In the genomic region with DNA sequence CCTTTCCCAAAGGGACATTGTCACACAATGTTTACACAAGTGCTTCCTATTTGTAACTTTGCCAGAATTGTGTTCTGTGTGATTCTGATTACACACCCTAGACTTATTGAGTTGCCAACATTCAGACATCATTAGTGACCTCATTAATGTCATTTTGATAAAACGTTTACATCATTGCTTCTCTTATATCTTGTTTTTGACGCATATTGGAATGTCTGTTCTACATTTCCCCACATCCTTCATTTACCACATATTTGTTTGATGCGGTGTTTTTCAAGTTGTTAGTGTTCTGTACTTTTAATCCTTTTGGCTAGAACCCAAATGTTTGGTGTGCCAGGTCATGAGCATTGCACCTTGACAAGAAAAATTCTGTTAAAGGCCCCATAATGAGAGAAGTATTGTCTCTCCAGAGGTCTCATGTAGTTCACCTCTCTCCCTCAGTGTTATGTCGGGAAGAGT, we compare ENCODE assay signal across 14 cellular contexts.
A peak's percentile ranks its signal among the peaks of the same experiment; 100 is the strongest.
DNase-seq lines count a peak whose midpoint lies in the region; ATAC-seq and TF ChIP-seq lines count a peak whose summit lies in the region.
"Had no signal": no experiment of that assay in that cellular context is flagged by ENCODE, and none has a peak within 500 bp of the region (broad histone marks: within the 10 kb centered on the region; RNA-seq: fewer than 3 reads in every experiment).

No MANE protein-coding gene starts in this region.

- H3K4me3 ChIP-seq in Jurkat, Clone E6-1 (ENCODE audit: low read length) = no peak overlapping the region
- H3K4me3 ChIP-seq in cardiac fibroblast (replicated peaks in 1 of 2; ENCODE audit: low read depth in 2 of 2, low read length in 2 of 2) = no peak overlapping the region

- ATAC-seq in GM21381 (IDR thresholded peaks at IDR 0.05; ENCODE audit: unreplicated experiment) (no peak), GM19035 (IDR thresholded peaks at IDR 0.05; ENCODE audit: unreplicated experiment) (no peak)

- DNase-seq in A172 (ENCODE audit: low spot score) (peak; percentile 44), cardiac fibroblast (ENCODE audit: low read depth in 2 of 2) (peak; percentile 94 to 96), left kidney (ENCODE audit: low read depth, low spot score) (peak; percentile 19), dedifferentiated amniotic fluid mesenchymal stem cell (ENCODE audit: extremely low spot score) (no peak), NCI-H82 (lab: John Stamatoyannopoulos, UW) (no peak)
- peak; percentile 45 for DNase-seq in Jurkat, Clone E6-1 (ENCODE audit: low read depth, low spot score)
- DNase-seq: activated CD4-positive, alpha-beta T cell treated with anti-CD3 and anti-CD28 coated beads, Interleukin-2, amount 50 U/mL, for 1 hour; activated naive CD4-positive, alpha-beta T cell; GOT3; NCI-H526 treated with DMSO at 0.1 percent for 48 hours; stimulated activated naive CD4-positive, alpha-beta T cell; T-cell had no signal

- no peak for TF ChIP-seq CTCF in cardiac fibroblast (IDR thresholded peaks at IDR 0.05; ENCODE audit: low read depth, low read length)

Comparison
In these comparisons a context has a peak if more than half of its experiments do, and no peak if none do; other contexts are left out.
1. DNase-seq: peak in A172 (single experiment), Jurkat, Clone E6-1 (single experiment), cardiac fibroblast (2 of 2) and left kidney (single experiment); none in dedifferentiated amniotic fluid mesenchymal stem cell (single experiment) and NCI-H82 (single experiment).